In genomic region chr6:44202972-44203750, GRCh38 we compare ENCODE assay signal across 1 cellular context.
TF ChIP-seq lines count a peak whose summit lies in the region.

No MANE protein-coding gene starts in this region.

TF ChIP-seq in H1, 55 proteins besides CTCF, POLR2A, EP300 and RAD21:
- TF ChIP-seq CEBPB (IDR thresholded peaks at IDR 0.05; ENCODE audit: low read depth, low read length) (no peak), CREB1 (IDR thresholded peaks at IDR 0.05) (no peak), JUN (IDR thresholded peaks at IDR 0.05; ENCODE audit: low read depth, low read length) (no peak), ASH2L (IDR thresholded peaks at IDR 0.05; ENCODE audit: low read length) (peak; percentile 89), SP2 (IDR thresholded peaks at IDR 0.05; ENCODE audit: low read length) (0 out of 2 replicates have a peak, but pooled peaks have one; percentile 2)
